In the genomic region with DNA sequence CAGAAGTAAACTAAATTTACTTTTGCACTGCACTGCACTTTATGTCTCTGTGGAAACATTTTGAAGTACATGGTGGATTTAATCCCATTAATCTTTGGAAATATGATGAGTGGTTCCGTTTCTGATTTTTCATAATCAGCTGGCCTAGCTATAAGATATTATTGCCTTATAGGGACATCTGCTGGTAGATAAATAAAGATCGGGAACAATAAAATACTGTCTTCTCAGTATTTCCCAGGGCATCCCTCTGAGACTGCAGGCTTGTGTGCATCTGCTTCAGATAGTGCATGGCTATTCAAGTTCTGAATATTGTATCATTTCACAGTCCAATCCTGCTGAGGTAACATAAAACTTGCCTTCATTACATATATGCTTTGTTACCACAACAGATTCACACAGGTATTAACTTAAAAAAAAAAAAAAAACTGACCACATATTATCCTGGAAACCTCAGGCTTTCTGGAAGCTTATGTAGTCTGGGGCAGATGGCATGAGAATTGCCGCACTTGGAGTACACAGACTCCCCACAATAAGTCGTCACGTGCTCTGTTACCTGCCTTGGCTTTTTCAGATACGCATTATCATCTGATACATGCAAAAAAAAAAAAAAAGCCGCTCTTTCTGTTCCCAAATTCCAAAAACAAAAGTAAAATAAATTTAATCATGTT, we compare ENCODE assay signal across 11 cellular contexts.
DNase-seq lines count a peak whose midpoint lies in the region; ATAC-seq and TF ChIP-seq lines count a peak whose summit lies in the region.
"Had no signal": no experiment of that assay in that cellular context is flagged by ENCODE, and none has a peak within 500 bp of the region (broad histone marks: within the 10 kb centered on the region; RNA-seq: fewer than 3 reads in every experiment).

No MANE protein-coding gene starts in this region.

- H3K9me1 ChIP-seq in IMR-90 (ENCODE audit: insufficient read depth, low read length): no peaks in the 10 kb centered on the region

- in situ Hi-C loops in IMR-90 (cut with MboI; ENCODE audit: low sequenced_read_pairs): loop anchor here (10.0 kb wide), 1 partner anchor 52 kb away; no protein-coding TSS in a partner anchor
- in situ Hi-C loops in SK-MEL-5 (cut with HindIII; ENCODE audit: low pct_unique_long_range_greater_than_20kb, low sequenced_read_pairs): no loop called here

- H4K5ac ChIP-seq in IMR-90 (ENCODE audit: low read depth, low read length): no peak overlapping the region
- no peak overlapping the region for H4K5ac ChIP-seq in H9 (ENCODE audit: insufficient read length, low read depth, low read length)

- TF ChIP-seq RAD21 in IMR-90 (IDR thresholded peaks at IDR 0.05; ENCODE audit: low read length): peak; percentile 48

- no peak overlapping the region for H3K56ac ChIP-seq in IMR-90 (ENCODE audit: extremely low read depth, insufficient read depth, low read length)
- no peak overlapping the region for H3K56ac ChIP-seq in H9 (ENCODE audit: insufficient read length, low read depth, low read length)

- H4K20me1 ChIP-seq in IMR-90 (ENCODE audit: insufficient read depth, low read length) (no peaks in the 10 kb centered on the region), H9 (ENCODE audit: control insufficient read depth, insufficient read depth, insufficient read length) (no peaks in the 10 kb centered on the region)

- dilution Hi-C loops in IMR-90 (cut with HindIII; ENCODE audit: low sequenced_read_pairs, unreplicated experiment): no loop called here

- H3K4me1 Mint-ChIP-seq in H9: no peaks in the 10 kb centered on the region

- H2BK20ac ChIP-seq in IMR-90 (ENCODE audit: low read depth, low read length): no peak overlapping the region
- no peak overlapping the region for H2BK20ac ChIP-seq in H9 (ENCODE audit: low read depth, low read length, poor library complexity, severe bottlenecking)

- TF ChIP-seq POLR2A in IMR-90 (IDR thresholded peaks at IDR 0.05; ENCODE audit: low read depth, low read length): no peak

- H4K91ac ChIP-seq in IMR-90 (ENCODE audit: insufficient read depth, low read depth, low read length) (no peak overlapping the region), H9 (ENCODE audit: insufficient read length, low read depth, low read length) (no peak overlapping the region)

- no peak overlapping the region for H2BK5ac ChIP-seq in IMR-90 (ENCODE audit: low read depth, low read length, poor library complexity, severe bottlenecking)
- no peak overlapping the region for H2BK5ac ChIP-seq in H9 (ENCODE audit: insufficient read length, low read length)

- WGBS in IMR-90 (ENCODE audit: extremely low coverage in 2 of 2, insufficient read length in 1 of 2), 2 experiments: 94% methylated on average over 3 of the region's 7 CpGs; no CpG with 5 or more reads in 1 of the 2 experiments
- WGBS in H9 (ENCODE audit: extremely low coverage, insufficient read length, low lambda C conversion rate): no CpG with 5 or more reads among the region's 7 CpGs

- H3K14ac ChIP-seq in IMR-90 (replicated peaks; ENCODE audit: low read depth, low read length) (no peak overlapping the region), H9 (ENCODE audit: insufficient read depth, low read length) (no peak overlapping the region)

- POLR2A ChIA-PET in IMR-90 (lab: Charles Lee; ENCODE audit: unreplicated experiment): no interaction called here

- peaks cover 0 to 4% (median 0%) of the 10 kb centered on the region in 3 experiments; a peak in 1 of 7 replicates for H3K36me3 Mint-ChIP-seq in H9 (ENCODE audit: insufficient read depth in 1 of 3, low read depth in 3 of 3)

- peaks cover 4% of the 10 kb centered on the region; the same call in 1 of the 2 replicates for H3K9me3 ChIP-seq in IMR-90 (ENCODE audit: control insufficient read depth, insufficient read depth, low read length)
- no peaks in the 10 kb centered on the region for H3K9me3 ChIP-seq in H9 (ENCODE audit: control insufficient read depth, low read depth, low read length)

- no peaks in the 10 kb centered on the region for H3K27me3 ChIP-seq in GM06990 (replicated peaks; ENCODE audit: control insufficient read depth, insufficient read depth, low read length)
- no peaks in the 10 kb centered on the region for H3K27me3 ChIP-seq in IMR-90 (ENCODE audit: control insufficient read depth, insufficient read depth, low read length)
- no peaks in the 10 kb centered on the region for H3K27me3 ChIP-seq in H9 (ENCODE audit: insufficient read depth, low read length)
- H3K27me3 ChIP-seq: heart right ventricle had no signal

- no peak overlapping the region for H2AK9ac ChIP-seq in IMR-90 (replicated peaks; ENCODE audit: low read depth, low read length, poor library complexity)

- H3K27me3 Mint-ChIP-seq in H9 (ENCODE audit: low read depth): no peaks in the 10 kb centered on the region

- H3K79me1 ChIP-seq in IMR-90 (ENCODE audit: low read depth in 1 of 2, low read length in 2 of 2) (no peaks in the 10 kb centered on the region), H9 (ENCODE audit: insufficient read depth, low read depth, low read length, poor library complexity, severe bottlenecking) (no peaks in the 10 kb centered on the region)

- H3K36me3 ChIP-seq in GM06990 (ENCODE audit: control insufficient read depth, insufficient read depth, low read length): no peaks in the 10 kb centered on the region
- no peaks in the 10 kb centered on the region for H3K36me3 ChIP-seq in IMR-90 (ENCODE audit: control insufficient read depth, insufficient read depth, low read length)
- H3K36me3 ChIP-seq: heart right ventricle had no signal

- intact Hi-C loops in IMR-90 (cut with micrococcal nuclease): loop anchor here (1.0 to 10.0 kb wide), 2 partner anchors 58 to 292 kb away; no protein-coding TSS in a partner anchor

- no TSS peak for BruUV-seq in IMR-90 (replicated peaks; lab: Mats Ljungman, UMichigan)

- H2AK5ac ChIP-seq in IMR-90 (ENCODE audit: low read depth, low read length): no peak overlapping the region
- H2AK5ac ChIP-seq in H9 (ENCODE audit: insufficient read length, low read length): no peak overlapping the region

- H3K18ac ChIP-seq in IMR-90 (ENCODE audit: low read depth, low read length) (no peak overlapping the region), H9 (ENCODE audit: insufficient read length, low read depth, low read length) (no peak overlapping the region)

- H2BK15ac ChIP-seq in IMR-90 (ENCODE audit: low read depth, low read length) (no peak overlapping the region), H9 (ENCODE audit: low read depth, low read length) (no peak overlapping the region)

- H3K9me3 Mint-ChIP-seq in H9: peaks cover 2% of the 10 kb centered on the region in 2 experiments; a peak in 3 of 5 replicates

- no peak overlapping the region for H3K4me3 Mint-ChIP-seq in H9

- H3K4me1 ChIP-seq in IMR-90 (ENCODE audit: control insufficient read depth, insufficient read depth, low read length) (no peaks in the 10 kb centered on the region), H9 (ENCODE audit: insufficient read depth, low read length) (no peaks in the 10 kb centered on the region)
- H3K4me1 ChIP-seq: heart right ventricle had no signal

- peak; percentile 22 for TF ChIP-seq CTCF in GM06990 (IDR thresholded peaks at IDR 0.05; ENCODE audit: insufficient read depth, low read length, poor library complexity, severe bottlenecking)
- TF ChIP-seq CTCF in IMR-90 (conservative IDR thresholded peaks at IDR 0.05; ENCODE audit: low read depth, low read length): peak; percentile 44
- no peak; the same call in 2 of the 3 replicates for TF ChIP-seq CTCF in H9 (conservative IDR thresholded peaks at IDR 0.05)

- H2BK120ac ChIP-seq in IMR-90 (ENCODE audit: low read depth, low read length) (no peak overlapping the region), H9 (ENCODE audit: low read depth, low read length, poor library complexity, severe bottlenecking) (no peak overlapping the region)

- H3K4me2 ChIP-seq in IMR-90 (ENCODE audit: low read depth, low read length) (no peak overlapping the region), H9 (ENCODE audit: insufficient read depth, insufficient read length, low read length) (no peak overlapping the region)

- H3K4ac ChIP-seq in IMR-90 (ENCODE audit: low read depth, low read length): no peak overlapping the region
- no peak overlapping the region for H3K4ac ChIP-seq in H9 (ENCODE audit: low read depth, low read length)

- no peak overlapping the region for H4K8ac ChIP-seq in IMR-90 (ENCODE audit: low read depth in 2 of 2, low read length in 2 of 2)
- no peak overlapping the region for H4K8ac ChIP-seq in H9 (replicated peaks; ENCODE audit: insufficient read length, low read depth, low read length)

- no peak overlapping the region for H3T11ph ChIP-seq in H9 (ENCODE audit: low read length)

- CTCF ChIA-PET in IMR-90 (lab: Yijun Ruan, JAX): interaction anchor here (0.6 to 0.9 kb wide), 5 partner anchors 21 to 151 kb away, joined by 3 read pairs; no protein-coding TSS in a partner anchor

- peak; percentile 56 for ATAC-seq in IMR-90 (ENCODE audit: low read depth)
- ATAC-seq in GM18907 (IDR thresholded peaks at IDR 0.05; ENCODE audit: unreplicated experiment): no peak
- no peak for ATAC-seq in GM21717 (IDR thresholded peaks at IDR 0.05; ENCODE audit: unreplicated experiment)
- ATAC-seq: heart right ventricle had no signal

- H2AFZ ChIP-seq in IMR-90 (replicated peaks; ENCODE audit: low read length, poor library complexity) (no peak overlapping the region), H9 (ENCODE audit: low read length) (no peak overlapping the region)

- H3K79me2 ChIP-seq in H9 (ENCODE audit: insufficient read depth, low read length): no peaks in the 10 kb centered on the region

- H3K27ac ChIP-seq in IMR-90 (ENCODE audit: insufficient read depth, low read length): no peak overlapping the region
- no peak overlapping the region for H3K27ac ChIP-seq in H9 (ENCODE audit: insufficient read length, low read depth, low read length)
- H3K27ac ChIP-seq: heart right ventricle had no signal

- H3K27ac Mint-ChIP-seq in H9: no peak overlapping the region

- no peak overlapping the region for H3K23ac ChIP-seq in IMR-90 (ENCODE audit: low read depth, low read length)
- H3K23ac ChIP-seq in H9 (ENCODE audit: insufficient read length, low read depth, low read length): no peak overlapping the region

- H2BK12ac ChIP-seq in H9 (ENCODE audit: insufficient read length, low read depth, low read length): no peak overlapping the region

- H3K23me2 ChIP-seq in H9 (ENCODE audit: insufficient read length, low read depth, low read length, poor library complexity, severe bottlenecking): no peaks in the 10 kb centered on the region

- no peak overlapping the region for H3K4me3 ChIP-seq in GM06990 (replicated peaks; ENCODE audit: low read depth, low read length)
- no peak overlapping the region for H3K4me3 ChIP-seq in IMR-90 (ENCODE audit: insufficient read depth, low read depth, low read length)
- H3K4me3 ChIP-seq: heart right ventricle had no signal

- H3K9ac ChIP-seq in IMR-90 (ENCODE audit: low read depth, low read length): no peak overlapping the region
- no peak overlapping the region for H3K9ac ChIP-seq in H9 (ENCODE audit: extremely low read depth, insufficient read length, low read length)

- DNase-seq in GM06990 (ENCODE audit: extremely low read depth, insufficient read length) (no peak), IMR-90 (peak; percentile 9), SK-MEL-5 (ENCODE audit: low read depth, low spot score) (peak; percentile 74), midbrain (lab: John Stamatoyannopoulos, UW) (peak; percentile 42), H9 (no peak), mesenteric fat pad (ENCODE audit: low spot score) (no peak)
- DNase-seq: heart right ventricle, MV-4-11, small intestine had no signal

TF ChIP-seq in IMR-90, 13 proteins besides CTCF, POLR2A, EP300 and RAD21 (continues in another document):
- no peak for TF ChIP-seq RFX5 (IDR thresholded peaks at IDR 0.05; ENCODE audit: low read depth, low read length)

Comparison
In these comparisons a context has a peak if more than half of its experiments do, and no peak if none do; other contexts are left out.
1. DNase-seq: peak in IMR-90 (single experiment), SK-MEL-5 (single experiment) and midbrain (single experiment); none in GM06990 (single experiment), H9 (single experiment) and mesenteric fat pad (single experiment).